30 cellular contexts compared by ENCODE assay signal in the genomic region with DNA sequence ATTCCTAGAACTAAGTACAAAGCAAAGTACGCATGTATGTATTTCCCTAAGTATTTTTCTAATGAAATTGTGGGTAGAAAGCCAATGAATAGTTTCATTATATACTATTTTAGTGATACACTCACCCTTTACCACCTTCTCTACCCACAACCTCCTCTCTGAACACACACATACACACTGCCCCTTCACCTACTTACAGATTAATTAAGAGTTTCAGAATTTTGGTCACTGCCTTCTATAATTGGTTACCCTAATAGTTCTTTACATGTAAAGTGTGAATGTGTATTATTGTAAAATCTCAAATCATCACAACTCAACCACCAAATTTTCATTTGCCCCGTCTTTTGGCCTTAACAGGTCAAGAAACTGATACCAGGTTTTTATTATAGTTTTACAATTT.
"Had no signal": no experiment of that assay in that cellular context is flagged by ENCODE, and none has a peak within 500 bp of the region (broad histone marks: within the 10 kb centered on the region; RNA-seq: fewer than 3 reads in every experiment).

No MANE protein-coding gene starts in this region.

- H3K4me3 ChIP-seq: adrenal gland, cardiac muscle cell, SJCRH30, SK-N-MC had no signal

- H3K4me1 Mint-ChIP-seq: central memory CD8-positive, alpha-beta T cell had no signal

- H3K27ac Mint-ChIP-seq: activated CD4-positive, alpha-beta memory T cell treated with anti-CD3 and anti-CD28 coated beads, Interleukin-2, amount 10 ng/mL, durations not matched to agents 7 days and 5 days; activated CD8-positive, alpha-beta memory T cell treated with anti-CD3 and anti-CD28 coated beads, Interleukin-2, amount 10 ng/mL, durations not matched to agents 7 days and 5 days; activated naive CD4-positive, alpha-beta T cell treated with anti-CD3 and anti-CD28 coated beads, Interleukin-2, amount 50 U/mL, for 24 hours; activated T-helper 2 cell treated with anti-CD3 and anti-CD28 coated beads, Interferon-gamma antibody, Interleukin-2, Interleukin-4, amounts not matched to agents 10 μg/mL and 5 μg/mL and 100 μg/mL, durations not matched to agents 14 hours and 24 hours and 36 hours had no signal

- H3K4me3 Mint-ChIP-seq: activated CD4-positive, alpha-beta memory T cell treated with anti-CD3 and anti-CD28 coated beads, Interleukin-2, amount 10 ng/mL, durations not matched to agents 7 days and 5 days; activated CD8-positive, alpha-beta memory T cell treated with anti-CD3 and anti-CD28 coated beads, Interleukin-2, amount 10 ng/mL, durations not matched to agents 7 days and 5 days; activated naive CD4-positive, alpha-beta T cell treated with anti-CD3 and anti-CD28 coated beads, Interleukin-2, amount 50 U/mL, for 24 hours; central memory CD8-positive, alpha-beta T cell had no signal

- H3K27me3 ChIP-seq: adrenal gland, brain microvascular endothelial cell, cardiac muscle cell, SJCRH30 had no signal

- H3K36me3 ChIP-seq: adrenal gland had no signal

- H3K9me3 ChIP-seq: adrenal gland, SJCRH30 had no signal

- H3K9me3 Mint-ChIP-seq: activated CD4-positive, alpha-beta memory T cell treated with anti-CD3 and anti-CD28 coated beads, Interleukin-2, amount 10 ng/mL, durations not matched to agents 7 days and 5 days; activated naive CD4-positive, alpha-beta T cell treated with anti-CD3 and anti-CD28 coated beads, Interleukin-2, amount 50 U/mL, for 24 hours; activated T-helper 2 cell treated with anti-CD3 and anti-CD28 coated beads, Interferon-gamma antibody, Interleukin-2, Interleukin-4, amounts not matched to agents 10 μg/mL and 5 μg/mL and 100 μg/mL, durations not matched to agents 14 hours and 24 hours and 36 hours; central memory CD8-positive, alpha-beta T cell had no signal

- DNase-seq: activated CD4-positive, alpha-beta memory T cell treated with anti-CD3 and anti-CD28 coated beads, Interleukin-2, amount 10 ng/mL, durations not matched to agents 7 days and 5 days; activated CD4-positive, alpha-beta T cell treated with anti-CD3 and anti-CD28 coated beads for 1 hour; activated CD4-positive, alpha-beta T cell treated with anti-CD3 and anti-CD28 coated beads for 48 hours; activated CD4-positive, CD25-positive, alpha-beta regulatory T cell; activated CD8-positive, alpha-beta memory T cell treated with anti-CD3 and anti-CD28 coated beads for 24 hours; activated CD8-positive, alpha-beta memory T cell treated with anti-CD3 and anti-CD28 coated beads, Interleukin-2, amount 10 ng/mL, durations not matched to agents 7 days and 5 days; activated CD8-positive, alpha-beta memory T cell treated with anti-CD3 and anti-CD28 coated beads, Interleukin-2, amount 50 U/mL, for 48 hours; activated gamma-delta T cell; activated naive CD4-positive, alpha-beta T cell treated with Interleukin-2 at 50 U/mL for 16 hours; adrenal gland; brain microvascular endothelial cell; NCI-H1105; NCI-H1417 treated with DMSO at 0.1 percent for 48 hours; NCI-H187 treated with DMSO at 0.1 percent for 48 hours; NCI-H2081; NCI-H2171 treated with DMSO at 0.1 percent for 48 hours; NCI-H2227 treated with DMSO at 0.1 percent for 48 hours; NCI-H524; NCI-H69; NCI-H82; SHP77; SJCRH30; T1000; WERI-Rb-1 had no signal

- ATAC-seq: activated CD8-positive, alpha-beta memory T cell treated with anti-CD3 and anti-CD28 coated beads, Interleukin-2, amount 10 ng/mL, durations not matched to agents 7 days and 5 days; Panc1 had no signal

- H3K27me3 Mint-ChIP-seq: activated CD8-positive, alpha-beta memory T cell treated with anti-CD3 and anti-CD28 coated beads, Interleukin-2, amount 10 ng/mL, durations not matched to agents 7 days and 5 days; central memory CD8-positive, alpha-beta T cell had no signal

- H3K27ac ChIP-seq: adrenal gland, brain microvascular endothelial cell, cardiac muscle cell, SJCRH30, SK-N-MC, WERI-Rb-1 had no signal
